ENCODE assay signal across 1 cellular context in genomic region chr4:37977471-37978452, GRCh38.
TF ChIP-seq lines count a peak whose summit lies in the region.

No MANE protein-coding gene starts in this region.

TF ChIP-seq in GM12878, 131 proteins besides CTCF, POLR2A, EP300 and RAD21 (continued from another document and continues in another):
- TF ChIP-seq REST (IDR thresholded peaks at IDR 0.05; ENCODE audit: low read depth, low read length) (no peak), NKRF (conservative IDR thresholded peaks at IDR 0.05) (peak; percentile 63), HDAC2 (IDR thresholded peaks at IDR 0.05) (no peak), CEBPB (IDR thresholded peaks at IDR 0.05; ENCODE audit: borderline replicate concordance in 1 of 2, low read depth in 2 of 2, low read length in 2 of 2) (no peak), MTA2 (IDR thresholded peaks at IDR 0.05; ENCODE audit: low read depth) (no peak), MLLT1 (IDR thresholded peaks at IDR 0.05) (peak; percentile 15; the same call in 1 of the 2 replicates), EGR1 (IDR thresholded peaks at IDR 0.05; ENCODE audit: borderline replicate concordance in 1 of 2, low read depth in 2 of 2, low read length in 2 of 2) (no peak), BMI1 (IDR thresholded peaks at IDR 0.05; ENCODE audit: borderline replicate concordance) (no peak), HCFC1 (IDR thresholded peaks at IDR 0.05; ENCODE audit: low read length) (no peak), SKIL (IDR thresholded peaks at IDR 0.05; ENCODE audit: low read depth, poor library complexity, severe bottlenecking) (no peak), BACH1 (IDR thresholded peaks at IDR 0.05; ENCODE audit: borderline replicate concordance) (peak; percentile 89; the same call in 1 of the 2 replicates), CBFB (IDR thresholded peaks at IDR 0.05; ENCODE audit: low read depth) (no peak), TAF1 (IDR thresholded peaks at IDR 0.05; ENCODE audit: borderline replicate concordance, low read depth, low read length) (0 out of 2 replicates have a peak, but pooled peaks have one; percentile 8), LARP7 (IDR thresholded peaks at IDR 0.05) (peak; percentile 85; the same call in 1 of the 2 replicates), KLF5 (IDR thresholded peaks at IDR 0.05; ENCODE audit: partially characterized antibody) (no peak), IRF5 (IDR thresholded peaks at IDR 0.05; ENCODE audit: borderline replicate concordance) (no peak), ZNF207 (IDR thresholded peaks at IDR 0.05; ENCODE audit: borderline replicate concordance) (peak; percentile 65; the same call in 1 of the 2 replicates), TARDBP (IDR thresholded peaks at IDR 0.05; ENCODE audit: borderline replicate concordance) (no peak), IRF3 (IDR thresholded peaks at IDR 0.05) (no peak), ZNF274 (IDR thresholded peaks at IDR 0.05; ENCODE audit: insufficient read depth, insufficient read length) (no peak), SUPT20H (IDR thresholded peaks at IDR 0.05; ENCODE audit: borderline replicate concordance, control insufficient read depth, low read depth, low read length) (no peak), CHD1 (IDR thresholded peaks at IDR 0.05; ENCODE audit: low read depth, low read length) (no peak), SMC3 (IDR thresholded peaks at IDR 0.05; ENCODE audit: borderline replicate concordance, low read length) (peak; percentile 43; the same call in 1 of the 2 replicates), SPI1 (IDR thresholded peaks at IDR 0.05; ENCODE audit: borderline replicate concordance, insufficient read depth, low read depth, low read length) (no peak), JUNB (IDR thresholded peaks at IDR 0.05) (no peak), HDGF (IDR thresholded peaks at IDR 0.05) (no peak), FOS (IDR thresholded peaks at IDR 0.05; ENCODE audit: borderline replicate concordance, extremely low read depth, insufficient read length) (no peak), BCLAF1 (IDR thresholded peaks at IDR 0.05) (no peak), PAX8 (IDR thresholded peaks at IDR 0.05) (no peak), CHD4 (IDR thresholded peaks at IDR 0.05) (no peak), ZBTB40 (IDR thresholded peaks at IDR 0.05; ENCODE audit: borderline replicate concordance) (no peak; the same call in 1 of the 2 replicates), BCL11A (IDR thresholded peaks at IDR 0.05; ENCODE audit: low read depth, low read length) (no peak), PBX3 (IDR thresholded peaks at IDR 0.05; ENCODE audit: insufficient replicate concordance, low read depth, low read length) (no peak), FOXK2 (IDR thresholded peaks at IDR 0.05) (no peak), YBX1 (IDR thresholded peaks at IDR 0.05) (no peak), IKZF2 (IDR thresholded peaks at IDR 0.05) (peak; percentile 15 to 47; a peak in 2 of 4 replicates), TCF12 (IDR thresholded peaks at IDR 0.05; ENCODE audit: low read depth, low read length) (peak; percentile 36; the same call in 1 of the 2 replicates), EZH2 (IDR thresholded peaks at IDR 0.05; ENCODE audit: borderline replicate concordance, control insufficient read depth, low read depth, low read length) (no peak), ATF7 (IDR thresholded peaks at IDR 0.05; ENCODE audit: low read depth) (no peak)
